ENCODE assay signal across 26 cellular contexts in the genomic region with DNA sequence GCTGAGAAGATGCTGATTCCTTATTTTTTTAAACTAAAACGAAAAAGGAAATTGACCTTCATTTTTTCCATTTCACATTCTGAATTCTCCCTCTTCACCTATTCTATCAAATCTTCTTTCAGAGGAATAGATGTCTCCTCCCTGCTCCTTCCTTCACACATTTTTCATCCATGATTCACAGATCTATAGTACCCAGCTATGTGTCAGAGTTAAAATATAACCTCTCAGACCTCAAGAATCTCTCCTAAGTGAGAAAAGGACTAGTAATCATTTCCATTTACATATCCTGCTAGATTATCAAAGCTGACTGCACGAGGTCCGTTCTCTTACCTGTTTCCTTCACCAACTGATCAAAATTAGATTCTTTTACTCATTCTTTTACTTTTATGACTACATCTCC.
DNase-seq lines count a peak whose midpoint lies in the region; ATAC-seq and TF ChIP-seq lines count a peak whose summit lies in the region.
"Had no signal": no experiment of that assay in that cellular context is flagged by ENCODE, and none has a peak within 500 bp of the region (broad histone marks: within the 10 kb centered on the region; RNA-seq: fewer than 3 reads in every experiment).

No MANE protein-coding gene starts in this region.

- in situ Hi-C loops in HAP-1 (cut with MboI; ENCODE audit: low sequenced_read_pairs): no loop called here

- H3K4me3 ChIP-seq in HUES6 (ENCODE audit: low read depth, low read length) (no peak overlapping the region), kidney epithelial cell (ENCODE audit: low read depth, low read length) (no peak overlapping the region), HAP-1 (no peak overlapping the region)
- H3K4me3 ChIP-seq: BLaER1 treated with 17β-estradiol and CSF1 and Interleukin-3, amounts not matched to agents 10 nM and 100 nM; hepatocyte; right lobe of liver had no signal

- peaks cover 1 to 7% of the 10 kb centered on the region in 2 donors for H3K9me3 Mint-ChIP-seq in activated T-cell treated with anti-CD3 and anti-CD28 coated beads, Interleukin-2, amount 50 U/mL, for 72 hours
- H3K9me3 Mint-ChIP-seq: activated T-helper 2 cell treated with anti-CD3 and anti-CD28 coated beads, Interferon-gamma antibody, Interleukin-2, Interleukin-4, amounts not matched to agents 10 μg/mL and 5 μg/mL and 100 μg/mL, durations not matched to agents 14 hours and 24 hours and 36 hours; stimulated activated naive CD8-positive, alpha-beta T cell treated with anti-CD3 and anti-CD28 coated beads, Interleukin-15, Interleukin-2, amounts not matched to agents 100 ng/mL and 50 ng/mL, for 24 hours had no signal

- no peak overlapping the region for H3K4me3 Mint-ChIP-seq in activated T-cell treated with anti-CD3 and anti-CD28 coated beads, Interleukin-2, amount 50 U/mL, for 72 hours
- H3K4me3 Mint-ChIP-seq: activated naive CD8-positive, alpha-beta T cell; nephron; stimulated activated naive CD8-positive, alpha-beta T cell treated with anti-CD3 and anti-CD28 coated beads, Interleukin-15, Interleukin-2, amounts not matched to agents 100 ng/mL and 50 ng/mL, for 24 hours had no signal

- H3K36me3 Mint-ChIP-seq in activated T-cell treated with anti-CD3 and anti-CD28 coated beads, Interleukin-2, amount 50 U/mL, for 72 hours (ENCODE audit: insufficient read depth in 2 of 2): no peaks in the 10 kb centered on the region
- H3K36me3 Mint-ChIP-seq: activated naive CD8-positive, alpha-beta T cell had no signal

- H3K4me1 Mint-ChIP-seq in activated T-cell treated with anti-CD3 and anti-CD28 coated beads, Interleukin-2, amount 50 U/mL, for 72 hours (ENCODE audit: low read depth): no peaks in the 10 kb centered on the region

- no peak for ATAC-seq in activated T-cell treated with anti-CD3 and anti-CD28 coated beads, Interleukin-2, amount 50 U/mL, for 72 hours (replicated peaks in 1 of 2)
- ATAC-seq: esophagus mucosa, left ventricle myocardium superior, right lobe of liver had no signal

- H3K27me3 ChIP-seq in HUES6 (ENCODE audit: control insufficient read depth, insufficient read depth, low read length) (no peaks in the 10 kb centered on the region), kidney epithelial cell (ENCODE audit: control insufficient read depth, insufficient read depth, low read length) (no peaks in the 10 kb centered on the region), HAP-1 (ENCODE audit: low read depth) (no peaks in the 10 kb centered on the region)
- H3K27me3 ChIP-seq: BLaER1 treated with 17β-estradiol and CSF1 and Interleukin-3, amounts not matched to agents 10 nM and 100 nM; hepatocyte; right lobe of liver had no signal

- H3K4me1 ChIP-seq in HUES6 (ENCODE audit: control insufficient read depth, insufficient read depth, low read length) (peaks cover 17% of the 10 kb centered on the region), HAP-1 (no peaks in the 10 kb centered on the region)
- H3K4me1 ChIP-seq: BLaER1 treated with 17β-estradiol and CSF1 and Interleukin-3, amounts not matched to agents 10 nM and 100 nM; right lobe of liver had no signal

- peak; percentile 70 for DNase-seq in EL
- peak; percentile 31 for DNase-seq in amniotic epithelial cell (ENCODE audit: low read depth)
- DNase-seq in kidney epithelial cell (ENCODE audit: low read depth): peak; percentile 65
- no peak for DNase-seq in HAP-1 (ENCODE audit: low spot score in 2 of 2)
- DNase-seq in activated T-cell treated with anti-CD3 and anti-CD28 coated beads, Interleukin-2, amount 50 U/mL, for 72 hours: no peak
- no peak for DNase-seq in LoVo (ENCODE audit: low spot score)
- no peak for DNase-seq in SKM-1 (lab: John Stamatoyannopoulos, UW; ENCODE audit: unreplicated experiment)
- DNase-seq: activated CD4-positive, alpha-beta T cell treated with anti-CD3 and anti-CD28 coated beads, Interleukin-2, amount 50 U/mL, for 4 hours; activated CD4-positive, CD25-positive, alpha-beta regulatory T cell; activated CD8-positive, alpha-beta memory T cell treated with anti-CD3 and anti-CD28 coated beads, Interleukin-2, amount 50 U/mL, for 4 hours; Calu3; effector memory CD4-positive, alpha-beta T cell; foreskin melanocyte; Karpas-422; left ventricle myocardium superior; NCI-H1694 treated with DMSO at 0.1 percent for 48 hours; NCI-H748 treated with DMSO at 0.1 percent for 48 hours; right lobe of liver had no signal

- H3K9me3 ChIP-seq in HUES6 (ENCODE audit: control insufficient read depth, insufficient read depth, low read depth, low read length) (no peaks in the 10 kb centered on the region), HAP-1 (no peaks in the 10 kb centered on the region)
- H3K9me3 ChIP-seq: BLaER1 treated with 17β-estradiol and CSF1 and Interleukin-3, amounts not matched to agents 10 nM and 100 nM; right lobe of liver had no signal

- H3K27ac ChIP-seq in HUES6 (ENCODE audit: low read depth, low read length): 0 out of 2 replicates have a peak overlapping the region, but pooled peaks have one; percentile 57
- H3K27ac ChIP-seq: BLaER1 treated with 17β-estradiol and CSF1 and Interleukin-3, amounts not matched to agents 10 nM and 100 nM; hepatocyte; right lobe of liver had no signal

- no peaks in the 10 kb centered on the region for H3K27me3 Mint-ChIP-seq in activated T-cell treated with anti-CD3 and anti-CD28 coated beads, Interleukin-2, amount 50 U/mL, for 72 hours (ENCODE audit: low read depth)
- H3K27me3 Mint-ChIP-seq: activated naive CD8-positive, alpha-beta T cell; stimulated activated naive CD8-positive, alpha-beta T cell treated with anti-CD3 and anti-CD28 coated beads, Interleukin-15, Interleukin-2, amounts not matched to agents 100 ng/mL and 50 ng/mL, for 24 hours had no signal

- no peaks in the 10 kb centered on the region for H3K36me3 ChIP-seq in HUES6 (ENCODE audit: control insufficient read depth, insufficient read depth, low read length)
- H3K36me3 ChIP-seq in kidney epithelial cell (ENCODE audit: control insufficient read depth, insufficient read depth, low read length): no peaks in the 10 kb centered on the region
- H3K36me3 ChIP-seq in HAP-1 (replicated peaks): no peaks in the 10 kb centered on the region
- H3K36me3 ChIP-seq: BLaER1 treated with 17β-estradiol and CSF1 and Interleukin-3, amounts not matched to agents 10 nM and 100 nM; right lobe of liver had no signal

- TF ChIP-seq CTCF in kidney epithelial cell (IDR thresholded peaks at IDR 0.05; ENCODE audit: insufficient read depth, low read length, poor library complexity, severe bottlenecking): no peak

- H3K27ac Mint-ChIP-seq in activated T-cell treated with anti-CD3 and anti-CD28 coated beads, Interleukin-2, amount 50 U/mL, for 72 hours: no peak overlapping the region
- H3K27ac Mint-ChIP-seq: activated naive CD8-positive, alpha-beta T cell; activated T-helper 2 cell treated with anti-CD3 and anti-CD28 coated beads, Interferon-gamma antibody, Interleukin-2, Interleukin-4, amounts not matched to agents 10 μg/mL and 5 μg/mL and 100 μg/mL, durations not matched to agents 14 hours and 24 hours and 36 hours; nephron; stimulated activated naive CD8-positive, alpha-beta T cell treated with anti-CD3 and anti-CD28 coated beads, Interleukin-15, Interleukin-2, amounts not matched to agents 100 ng/mL and 50 ng/mL, for 24 hours had no signal

- no peak overlapping the region for H3K9ac ChIP-seq in HUES6 (ENCODE audit: low read length)
- H3K9ac ChIP-seq: BLaER1 treated with 17β-estradiol and CSF1 and Interleukin-3, amounts not matched to agents 10 nM and 100 nM had no signal

Comparison
In these comparisons a context has a peak if more than half of its experiments do, and no peak if none do; other contexts are left out.
1. DNase-seq: peak in EL (single experiment), amniotic epithelial cell (single experiment) and kidney epithelial cell (single experiment); none in HAP-1 (0 of 2), activated T-cell treated with anti-CD3 and anti-CD28 coated beads, Interleukin-2, amount 50 U/mL, for 72 hours (0 of 2), LoVo (single experiment) and SKM-1 (single experiment).